Comparison of ENCODE assay signal across 8 cellular contexts in genomic region chr3:143171141-143171651, GRCh38. TPM values are rescaled to one million over a fixed set of nuclear protein-coding genes. Genes with fewer than 3 reads are reported as not detected.
DNase-seq lines count a peak whose midpoint lies in the region; ATAC-seq and TF ChIP-seq lines count a peak whose summit lies in the region.

No MANE protein-coding gene starts in this region.

- TF ChIP-seq CTCF in ovary (IDR thresholded peaks at IDR 0.05) (no peak), esophagus squamous epithelium (IDR thresholded peaks at IDR 0.05) (no peak)

- no peaks in the 10 kb centered on the region for H3K27me3 Mint-ChIP-seq in activated CD4-positive, alpha-beta T cell treated with anti-CD3 and anti-CD28 coated beads, Interleukin-2, amount 10 ng/mL, durations not matched to agents 7 days and 5 days
- no peaks in the 10 kb centered on the region for H3K27me3 Mint-ChIP-seq in T-helper 2 cell treated with Interferon-gamma antibody and Interleukin-4, amounts not matched to agents 5 μg/mL and 100 μg/mL, for 36 hours (ENCODE audit: low read depth)

- H3K36me3 ChIP-seq in ovary, result no peaks in the 10 kb centered on the region
- H3K36me3 ChIP-seq in esophagus squamous epithelium, result no peaks in the 10 kb centered on the region

- peaks cover 23% of the 10 kb centered on the region for H3K9me3 Mint-ChIP-seq in activated CD4-positive, alpha-beta T cell treated with anti-CD3 and anti-CD28 coated beads, Interleukin-2, amount 10 ng/mL, durations not matched to agents 7 days and 5 days
- peaks cover 21% of the 10 kb centered on the region for H3K9me3 Mint-ChIP-seq in T-helper 2 cell treated with Interferon-gamma antibody and Interleukin-4, amounts not matched to agents 5 μg/mL and 100 μg/mL, for 36 hours

- no peak for TF ChIP-seq EP300 in ovary (IDR thresholded peaks at IDR 0.05)

- H3K27ac ChIP-seq in ovary (peak overlapping the region in 1 of 2 donors; percentile 38), esophagus squamous epithelium (peak overlapping the region in 2 of 4 donors; percentile 37 to 62)

- H3K27ac Mint-ChIP-seq in activated CD4-positive, alpha-beta T cell treated with anti-CD3 and anti-CD28 coated beads, Interleukin-2, amount 10 ng/mL, durations not matched to agents 7 days and 5 days, result peak overlapping the region; percentile 88
- H3K27ac Mint-ChIP-seq in T-helper 2 cell treated with Interferon-gamma antibody and Interleukin-4, amounts not matched to agents 5 μg/mL and 100 μg/mL, for 36 hours, result peak overlapping the region; percentile 98

- intact Hi-C loops in ovary (cut with DNase I) (no loop called here), esophagus squamous epithelium (cut with DNase I) (no loop called here)

- H3K4me3 ChIP-seq in ovary (no peak overlapping the region), esophagus squamous epithelium (no peak overlapping the region)

- ATAC-seq in HG03103 (IDR thresholded peaks at IDR 0.05; ENCODE audit: low read depth, unreplicated experiment), result peak; percentile 61

- TF ChIP-seq POLR2A in ovary (IDR thresholded peaks at IDR 0.05) (no peak), esophagus squamous epithelium (IDR thresholded peaks at IDR 0.05) (no peak)

- peaks cover 47% of the 10 kb centered on the region for H3K4me1 Mint-ChIP-seq in activated CD4-positive, alpha-beta T cell treated with anti-CD3 and anti-CD28 coated beads, Interleukin-2, amount 10 ng/mL, durations not matched to agents 7 days and 5 days
- peaks cover 58% of the 10 kb centered on the region for H3K4me1 Mint-ChIP-seq in T-helper 2 cell treated with Interferon-gamma antibody and Interleukin-4, amounts not matched to agents 5 μg/mL and 100 μg/mL, for 36 hours (ENCODE audit: low read depth)

- WGBS in ovary, 3 donors, result 7 to 10% (median 9%) methylated on average over 3 of the region's 3 CpGs
- WGBS in esophagus squamous epithelium, 2 donors, result 45 to 78% methylated on average over 3 of the region's 3 CpGs

- CTCF ChIA-PET in activated CD4-positive, alpha-beta T cell treated with anti-CD3 and anti-CD28 coated beads, Interleukin-2, amount 10 ng/mL, durations not matched to agents 7 days and 5 days (lab: Charles Lee), result interaction anchor here (0.6 to 2.0 kb wide), 4 partner anchors 11 to 50 kb away, joined by 3 to 6 read pairs (median 4); no protein-coding TSS in a partner anchor

- H3K36me3 Mint-ChIP-seq in activated CD4-positive, alpha-beta T cell treated with anti-CD3 and anti-CD28 coated beads, Interleukin-2, amount 10 ng/mL, durations not matched to agents 7 days and 5 days (ENCODE audit: low read depth), result peaks cover 25% of the 10 kb centered on the region
- peaks cover 24% of the 10 kb centered on the region for H3K36me3 Mint-ChIP-seq in T-helper 2 cell treated with Interferon-gamma antibody and Interleukin-4, amounts not matched to agents 5 μg/mL and 100 μg/mL, for 36 hours (ENCODE audit: low read depth)

- H3K27me3 ChIP-seq in ovary (no peaks in the 10 kb centered on the region), esophagus squamous epithelium (no peaks in the 10 kb centered on the region)

- peak; percentile 46 for DNase-seq in activated CD4-positive, alpha-beta T cell treated with anti-CD3 and anti-CD28 coated beads, Interleukin-2, amount 10 ng/mL, durations not matched to agents 7 days and 5 days
- no peak for DNase-seq in activated CD4-positive, alpha-beta T cell treated with anti-CD3 and anti-CD28 coated beads, Interleukin-2, amount 50 U/mL, for 48 hours
- DNase-seq in T-helper 2 cell treated with Interferon-gamma antibody and Interleukin-4, amounts not matched to agents 5 μg/mL and 100 μg/mL, for 36 hours (ENCODE audit: low spot score), result peak; percentile 32
- peak; percentile 17 for DNase-seq in myocyte (ENCODE audit: low read depth)
- DNase-seq in ovary, result no peak
- DNase-seq in SW480 (ENCODE audit: low spot score), result no peak
- no peak for DNase-seq in esophagus squamous epithelium (lab: John Stamatoyannopoulos, UW)

- no peaks in the 10 kb centered on the region for H3K9me3 ChIP-seq in ovary
- H3K9me3 ChIP-seq in esophagus squamous epithelium, result no peaks in the 10 kb centered on the region

- POLR2A ChIA-PET in activated CD4-positive, alpha-beta T cell treated with anti-CD3 and anti-CD28 coated beads, Interleukin-2, amount 10 ng/mL, durations not matched to agents 7 days and 5 days (lab: Charles Lee), result interaction anchor here (0.7 kb wide), 1 partner anchor 26 kb away, joined by 4 read pairs; no protein-coding TSS in a partner anchor

- H3K4me3 Mint-ChIP-seq in activated CD4-positive, alpha-beta T cell treated with anti-CD3 and anti-CD28 coated beads, Interleukin-2, amount 10 ng/mL, durations not matched to agents 7 days and 5 days, result peak overlapping the region; percentile 35
- peak overlapping the region; percentile 81 for H3K4me3 Mint-ChIP-seq in T-helper 2 cell treated with Interferon-gamma antibody and Interleukin-4, amounts not matched to agents 5 μg/mL and 100 μg/mL, for 36 hours

- H3K4me1 ChIP-seq in ovary (ENCODE audit: insufficient read depth) (peaks cover 7% of the 10 kb centered on the region), esophagus squamous epithelium (peaks cover 0 to 5% (median 0%) of the 10 kb centered on the region in 3 donors)

RNA-seq across cellular contexts. Expression of gene CHST2, which starts 51.6 kb away (rescaled TPM):
- 1 to 10 TPM; 1.3 to 1.7 TPM for total RNA-seq in activated CD4-positive, alpha-beta T cell treated with anti-CD3 and anti-CD28 coated beads, Interleukin-2, amount 10 ng/mL, durations not matched to agents 7 days and 5 days
- total RNA-seq in myocyte (5.1 and 8.3 TPM in 2 replicates), ovary (1 to 10 TPM; 1.2 to 6.3 (median 4.5) TPM), esophagus squamous epithelium (1 to 10 TPM in 3 of 4 donors, under 1 TPM in 1; 0.76 to 3.1 (median 1.6) TPM)
- polyA plus RNA-seq in myocyte (2012), result 4.3 TPM
- polyA plus RNA-seq in ovary, result 1 to 10 TPM; 5.8 to 8.0 TPM

Comparison
In these comparisons a context has a peak if more than half of its experiments do, and no peak if none do; other contexts are left out.
1. DNase-seq: peak in activated CD4-positive, alpha-beta T cell treated with anti-CD3 and anti-CD28 coated beads, Interleukin-2, amount 10 ng/mL, durations not matched to agents 7 days and 5 days (single experiment), T-helper 2 cell treated with Interferon-gamma antibody and Interleukin-4, amounts not matched to agents 5 μg/mL and 100 μg/mL, for 36 hours (single experiment) and myocyte (single experiment); none in activated CD4-positive, alpha-beta T cell treated with anti-CD3 and anti-CD28 coated beads, Interleukin-2, amount 50 U/mL, for 48 hours (0 of 2), ovary (0 of 5), SW480 (single experiment) and esophagus squamous epithelium (single experiment).